Comparison of ENCODE assay signal across 14 cellular contexts in genomic region chr15:70226337-70226980, GRCh38.
"Had no signal": no experiment of that assay in that cellular context is flagged by ENCODE, and none has a peak within 500 bp of the region (broad histone marks: within the 10 kb centered on the region; RNA-seq: fewer than 3 reads in every experiment).

No MANE protein-coding gene starts in this region.

- ATAC-seq: body of pancreas; gastroesophageal sphincter; left colon; natural killer cell treated with Interleukin-12 subunit alpha and Interleukin-12 subunit beta and Interleukin-15 and Interleukin-18, amount 100 ng/mL, for 72 hours; upper lobe of right lung had no signal

- DNase-seq: activated CD8-positive, alpha-beta memory T cell treated with anti-CD3 and anti-CD28 coated beads for 24 hours; activated effector memory CD4-positive, alpha-beta T cell treated with anti-CD3 and anti-CD28 coated beads, Interleukin-2, amount 50 U/mL, for 16 hours; activated naive CD4-positive, alpha-beta T cell treated with anti-CD3 and anti-CD28 coated beads, Interleukin-2, amount 50 U/mL, for 16 hours; anterior cingulate cortex; body of pancreas; cortex of kidney; left colon; retina; stimulated activated CD4-positive, alpha-beta T cell treated with anti-CD3 and anti-CD28 coated beads, Interleukin-4, amount 100 ng/mL, for 1 hour; stimulated activated naive CD4-positive, alpha-beta T cell treated with Interleukin-2 at 50 U/mL for 16 hours; T-helper 9 cell; upper lobe of right lung had no signal
